Comparison of ENCODE assay signal across 15 cellular contexts in the genomic region with DNA sequence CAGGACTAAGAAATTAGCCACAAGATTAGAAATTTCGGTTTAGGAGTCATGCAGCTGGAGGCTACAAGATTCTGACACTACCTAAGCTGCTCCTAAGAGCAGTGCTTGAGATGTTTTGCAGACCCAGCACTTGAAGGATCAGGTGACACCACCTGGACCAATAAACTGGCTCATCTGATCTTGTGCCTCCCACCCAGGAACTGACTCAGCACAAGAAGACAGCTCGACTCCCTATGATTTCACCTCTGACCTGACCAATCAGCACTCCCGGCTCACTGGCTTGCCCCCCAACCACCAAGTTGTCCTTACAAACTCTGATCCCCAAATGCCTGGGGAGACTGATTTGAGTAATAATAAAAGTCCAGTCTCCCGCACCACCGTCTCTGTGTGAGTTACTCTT.
DNase-seq lines count a peak whose midpoint lies in the region; ATAC-seq and TF ChIP-seq lines count a peak whose summit lies in the region.
"Had no signal": no experiment of that assay in that cellular context is flagged by ENCODE, and none has a peak within 500 bp of the region (broad histone marks: within the 10 kb centered on the region; RNA-seq: fewer than 3 reads in every experiment).

No MANE protein-coding gene starts in this region.

- H4K91ac ChIP-seq in IMR-90 (ENCODE audit: insufficient read depth, low read depth, low read length), result no peak overlapping the region

- peaks cover 2% of the 10 kb centered on the region for H3K27me3 ChIP-seq in IMR-90 (ENCODE audit: control insufficient read depth, insufficient read depth, low read length)
- no peaks in the 10 kb centered on the region for H3K27me3 ChIP-seq in SU-DHL-6 (ENCODE audit: low read length)

- DNase-seq in GM12865 (ENCODE audit: low read depth) (peak; percentile 18), IMR-90 (no peak), iris pigment epithelial cell (ENCODE audit: low read depth) (peak; percentile 59), posterior cingulate gyrus (no peak), nephron progenitor cell (no peak), NCI-H1694 (lab: John Stamatoyannopoulos, UW) (no peak)
- DNase-seq: activated naive CD4-positive, alpha-beta T cell treated with anti-CD3 and anti-CD28 coated beads, Interleukin-2, amount 50 U/mL, for 16 hours; caudate nucleus; naive thymus-derived CD4-positive, alpha-beta T cell; NCI-H1105; right cardiac atrium; stimulated activated CD4-positive, alpha-beta T cell treated with anti-CD3 and anti-CD28 coated beads, Interleukin-4, amount 100 ng/mL, for 24 hours; stimulated activated naive CD4-positive, alpha-beta T cell had no signal

- H3K9me3 ChIP-seq in IMR-90 (ENCODE audit: control insufficient read depth, insufficient read depth, low read length), result no peaks in the 10 kb centered on the region
- H3K9me3 ChIP-seq in SU-DHL-6 (ENCODE audit: insufficient read depth, low read length), result no peaks in the 10 kb centered on the region

- POLR2A ChIA-PET in IMR-90 (lab: Charles Lee; ENCODE audit: unreplicated experiment), result no interaction called here

- in situ Hi-C loops in IMR-90 (cut with MboI; ENCODE audit: low sequenced_read_pairs), result loop anchor here (5.0 to 25.0 kb wide), 3 partner anchors 34 to 299 kb away; no protein-coding TSS in a partner anchor

- no peaks in the 10 kb centered on the region for H3K4me1 ChIP-seq in IMR-90 (ENCODE audit: control insufficient read depth, insufficient read depth, low read length)

- no peak overlapping the region for H3K27ac Mint-ChIP-seq in nephron progenitor cell

- no peaks in the 10 kb centered on the region for H3F3A ChIP-seq in SU-DHL-6 (ENCODE audit: insufficient read depth)

- H3K4me1 Mint-ChIP-seq in nephron progenitor cell, result peaks cover 27% of the 10 kb centered on the region

- dilution Hi-C loops in IMR-90 (cut with HindIII; ENCODE audit: low sequenced_read_pairs, unreplicated experiment), result no loop called here

- intact Hi-C loops in IMR-90 (cut with micrococcal nuclease) (loop anchor here (10.0 kb wide), 1 partner anchor 372 kb away; no protein-coding TSS in a partner anchor), posterior cingulate gyrus (cut with DNase I) (no loop called here)

- no peak for TF ChIP-seq RAD21 in IMR-90 (IDR thresholded peaks at IDR 0.05; ENCODE audit: low read length)

- H3K4ac ChIP-seq in IMR-90 (ENCODE audit: low read depth, low read length), result no peak overlapping the region

- WGBS in IMR-90 (ENCODE audit: extremely low coverage in 2 of 2, insufficient read length in 1 of 2), 2 experiments, result no CpG with 5 or more reads among the region's 5 CpGs

- no peak overlapping the region for H2BK5ac ChIP-seq in IMR-90 (ENCODE audit: low read depth, low read length, poor library complexity, severe bottlenecking)

- no peak overlapping the region for H2BK120ac ChIP-seq in IMR-90 (ENCODE audit: low read depth, low read length)

- no peaks in the 10 kb centered on the region for H3K36me3 ChIP-seq in IMR-90 (ENCODE audit: control insufficient read depth, insufficient read depth, low read length)
- no peaks in the 10 kb centered on the region for H3K36me3 ChIP-seq in SU-DHL-6 (ENCODE audit: low read length)

- H3K9me2 ChIP-seq in SU-DHL-6 (replicated peaks; ENCODE audit: insufficient read depth, low read length), result no peaks in the 10 kb centered on the region

- no peak overlapping the region for H2AK5ac ChIP-seq in IMR-90 (ENCODE audit: low read depth, low read length)

- CTCF ChIA-PET in IMR-90 (lab: Yijun Ruan, JAX), result no interaction called here

- H3K27ac ChIP-seq in IMR-90 (ENCODE audit: insufficient read depth, low read length) (no peak overlapping the region), SU-DHL-6 (ENCODE audit: low read depth, low read length) (no peak overlapping the region)
- H3K27ac ChIP-seq: C4-2B had no signal

- no peak overlapping the region for H3K56ac ChIP-seq in IMR-90 (ENCODE audit: extremely low read depth, insufficient read depth, low read length)

- H3K18ac ChIP-seq in IMR-90 (ENCODE audit: low read depth, low read length), result no peak overlapping the region

- no peak overlapping the region for H2AK9ac ChIP-seq in IMR-90 (replicated peaks; ENCODE audit: low read depth, low read length, poor library complexity)

- H3K9me1 ChIP-seq in IMR-90 (ENCODE audit: insufficient read depth, low read length), result no peaks in the 10 kb centered on the region

- no peak overlapping the region for H3K23ac ChIP-seq in IMR-90 (ENCODE audit: low read depth, low read length)

- no peak for TF ChIP-seq CTCF in GM12865 (IDR thresholded peaks at IDR 0.05; ENCODE audit: insufficient read depth, low read depth, low read length, missing control alignments)
- TF ChIP-seq CTCF in IMR-90 (conservative IDR thresholded peaks at IDR 0.05; ENCODE audit: low read depth, low read length), result no peak
- TF ChIP-seq CTCF in SU-DHL-6 (IDR thresholded peaks at IDR 0.05; ENCODE audit: insufficient read depth, low read length, poor library complexity, severe bottlenecking), result no peak
- no peak for TF ChIP-seq CTCF in nephron progenitor cell (IDR thresholded peaks at IDR 0.05)

- H3K4me2 ChIP-seq in IMR-90 (ENCODE audit: low read depth, low read length) (no peak overlapping the region), SU-DHL-6 (ENCODE audit: low read depth, low read length, poor library complexity, severe bottlenecking) (no peak overlapping the region)

- H3K79me1 ChIP-seq in IMR-90 (ENCODE audit: low read depth in 1 of 2, low read length in 2 of 2), result no peaks in the 10 kb centered on the region

- H2AFZ ChIP-seq in IMR-90 (replicated peaks; ENCODE audit: low read length, poor library complexity), result no peak overlapping the region
- peak overlapping the region; percentile 39 for H2AFZ ChIP-seq in SU-DHL-6 (ENCODE audit: low read depth, low read length, severe bottlenecking)

- H3K4me3 ChIP-seq in GM12865 (ENCODE audit: low read depth, low read length), result no peak overlapping the region
- no peak overlapping the region for H3K4me3 ChIP-seq in IMR-90 (ENCODE audit: insufficient read depth, low read depth, low read length)
- H3K4me3 ChIP-seq in SU-DHL-6 (ENCODE audit: insufficient read depth, low read length, poor library complexity, severe bottlenecking), result no peak overlapping the region

- peaks cover 5% of the 10 kb centered on the region for H3K9me3 Mint-ChIP-seq in nephron progenitor cell

- no peak overlapping the region for H2BK15ac ChIP-seq in IMR-90 (ENCODE audit: low read depth, low read length)

- no peak overlapping the region for H3K14ac ChIP-seq in IMR-90 (replicated peaks; ENCODE audit: low read depth, low read length)

- H3K4me3 Mint-ChIP-seq in nephron progenitor cell, result no peak overlapping the region
- H3K4me3 Mint-ChIP-seq: naive thymus-derived CD4-positive, alpha-beta T cell had no signal

- H3K79me2 ChIP-seq in SU-DHL-6 (ENCODE audit: insufficient read depth, low read length), result no peaks in the 10 kb centered on the region

- H3K9ac ChIP-seq in IMR-90 (ENCODE audit: low read depth, low read length) (no peak overlapping the region), SU-DHL-6 (ENCODE audit: low read length) (no peak overlapping the region)

- no peak for TF ChIP-seq POLR2A in IMR-90 (IDR thresholded peaks at IDR 0.05; ENCODE audit: low read depth, low read length)

- H4K20me1 ChIP-seq in IMR-90 (ENCODE audit: insufficient read depth, low read length) (no peaks in the 10 kb centered on the region), SU-DHL-6 (ENCODE audit: low read depth, low read length) (no peaks in the 10 kb centered on the region)

- H3K27me3 Mint-ChIP-seq in nephron progenitor cell (ENCODE audit: low read depth, poor library complexity), result peaks cover 9% of the 10 kb centered on the region

- H2BK20ac ChIP-seq in IMR-90 (ENCODE audit: low read depth, low read length), result no peak overlapping the region

- H3K36me3 Mint-ChIP-seq in nephron progenitor cell (ENCODE audit: low read depth), result no peaks in the 10 kb centered on the region
- H3K36me3 Mint-ChIP-seq: naive thymus-derived CD4-positive, alpha-beta T cell had no signal

- H4K5ac ChIP-seq in IMR-90 (ENCODE audit: low read depth, low read length), result no peak overlapping the region

- BruUV-seq in IMR-90 (replicated peaks; lab: Mats Ljungman, UMichigan), result no TSS peak

- no peak for ATAC-seq in IMR-90 (ENCODE audit: low read depth)
- ATAC-seq: naive thymus-derived CD4-positive, alpha-beta T cell; right cardiac atrium had no signal

- no peak overlapping the region for H4K8ac ChIP-seq in IMR-90 (ENCODE audit: low read depth in 2 of 2, low read length in 2 of 2)

TF ChIP-seq in IMR-90, 13 proteins besides CTCF, POLR2A, EP300 and RAD21:
- TF ChIP-seq, protein P1, sequence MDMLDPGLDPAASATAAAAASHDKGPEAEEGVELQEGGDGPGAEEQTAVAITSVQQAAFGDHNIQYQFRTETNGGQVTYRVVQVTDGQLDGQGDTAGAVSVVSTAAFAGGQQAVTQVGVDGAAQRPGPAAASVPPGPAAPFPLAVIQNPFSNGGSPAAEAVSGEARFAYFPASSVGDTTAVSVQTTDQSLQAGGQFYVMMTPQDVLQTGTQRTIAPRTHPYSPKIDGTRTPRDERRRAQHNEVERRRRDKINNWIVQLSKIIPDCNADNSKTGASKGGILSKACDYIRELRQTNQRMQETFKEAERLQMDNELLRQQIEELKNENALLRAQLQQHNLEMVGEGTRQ (IDR thresholded peaks at IDR 0.05; ENCODE audit: low read depth, low read length), result 0 out of 2 replicates have a peak, but pooled peaks have one; percentile 17
- no peak for TF ChIP-seq RCOR1 (IDR thresholded peaks at IDR 0.05; ENCODE audit: insufficient replicate concordance, low read length)

Comparison
In these comparisons a context has a peak if more than half of its experiments do, and no peak if none do; other contexts are left out.
1. DNase-seq: peak in GM12865 (single experiment) and iris pigment epithelial cell (single experiment); none in IMR-90 (single experiment), posterior cingulate gyrus (0 of 10), nephron progenitor cell (single experiment) and NCI-H1694 (single experiment).